Comparison of ENCODE assay signal across 8 cellular contexts in the genomic region with DNA sequence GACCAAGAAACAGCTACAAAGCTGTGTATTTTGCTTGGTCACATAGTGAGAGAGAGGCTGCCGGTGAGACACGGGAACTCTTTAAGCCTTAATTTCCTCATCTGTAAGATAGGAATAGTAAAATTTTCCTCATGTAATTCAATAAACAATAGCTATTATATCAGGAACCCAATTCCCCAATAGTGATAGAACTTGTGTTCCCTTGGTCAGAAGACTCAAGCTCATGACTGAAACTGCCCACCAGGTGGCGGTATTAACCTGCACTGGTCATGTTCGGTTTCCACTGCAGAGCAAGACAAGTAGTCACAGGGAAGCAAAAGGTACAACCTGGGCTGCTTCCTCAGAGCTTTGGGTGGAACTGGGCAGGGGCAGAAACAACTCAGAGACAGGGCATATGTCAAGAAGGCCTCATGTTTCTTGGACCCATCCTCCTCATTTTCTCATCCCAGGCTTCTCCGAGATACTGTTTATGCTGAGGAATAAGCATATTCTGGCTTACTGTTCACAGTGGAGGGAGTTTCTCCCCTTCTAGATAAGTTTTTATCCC. TPM values are rescaled to one million over a fixed set of nuclear protein-coding genes. Genes with fewer than 3 reads are reported as not detected.
DNase-seq lines count a peak whose midpoint lies in the region; ATAC-seq and TF ChIP-seq lines count a peak whose summit lies in the region.

No MANE protein-coding gene starts in this region.

- H3K27ac Mint-ChIP-seq in T-helper 17 cell, result no peak overlapping the region

- H3K27me3 ChIP-seq in adrenal gland, result no peaks in the 10 kb centered on the region
- H3K27me3 ChIP-seq in left ventricle myocardium inferior (ENCODE audit: low read depth), result no peaks in the 10 kb centered on the region

- peaks cover 4% of the 10 kb centered on the region for H3K4me1 Mint-ChIP-seq in T-helper 17 cell

- TF ChIP-seq CTCF in adrenal gland (IDR thresholded peaks at IDR 0.05) (peak; percentile 84 to 96 (median 93)), left ventricle myocardium inferior (IDR thresholded peaks at IDR 0.05; ENCODE audit: borderline replicate concordance) (peak; percentile 96)

- DNase-seq in AG08395 (ENCODE audit: low spot score) (peak; percentile 85), NCI-H187 treated with DMSO at 0.1 percent for 48 hours (lab: John Stamatoyannopoulos, UW) (peak; percentile 31), T-helper 17 cell (peak; percentile 64 to 85 (median 70)), adrenal gland (peak; percentile 84 to 98 (median 93)), left ventricle myocardium inferior (peak; percentile 83), retina (peak; percentile 78)

- H3K27ac ChIP-seq in adrenal gland (no peak overlapping the region), left ventricle myocardium inferior (replicated peaks) (no peak overlapping the region)

- H3K4me3 ChIP-seq in adrenal gland (no peak overlapping the region), left ventricle myocardium inferior (no peak overlapping the region)

- no peak for TF ChIP-seq POLR2A in adrenal gland (IDR thresholded peaks at IDR 0.05)

- intact Hi-C loops in adrenal gland (cut with DNase I), result loop anchor here (5.0 to 10.0 kb wide), 2 partner anchors 52 to 71 kb away; a partner anchor contains a TSS
- intact Hi-C loops in left ventricle myocardium inferior (cut with micrococcal nuclease), result loop anchor here (5.0 kb wide), 1 partner anchor 71 kb away; a partner anchor contains a TSS

- H3K4me1 ChIP-seq in adrenal gland (replicated peaks in 1 of 2), result peaks cover 6 to 15% of the 10 kb centered on the region in 2 donors
- H3K4me1 ChIP-seq in left ventricle myocardium inferior, result peaks cover 20% of the 10 kb centered on the region

- peak; percentile 46 for ATAC-seq in GM19324 (IDR thresholded peaks at IDR 0.05; ENCODE audit: low FRiP score, unreplicated experiment)
- ATAC-seq in T-helper 17 cell, result peak; percentile 65
- ATAC-seq in GM18511 (IDR thresholded peaks at IDR 0.05; ENCODE audit: unreplicated experiment), result no peak

- no peaks in the 10 kb centered on the region for H3K27me3 Mint-ChIP-seq in T-helper 17 cell

- peaks cover 3% of the 10 kb centered on the region for H3K36me3 Mint-ChIP-seq in T-helper 17 cell (ENCODE audit: low read depth)

- H3K9me3 ChIP-seq in T-helper 17 cell (ENCODE audit: control insufficient read depth, low read length, poor library complexity, severe bottlenecking) (no peaks in the 10 kb centered on the region), adrenal gland (replicated peaks in 1 of 3) (no peaks in the 10 kb centered on the region), left ventricle myocardium inferior (replicated peaks) (no peaks in the 10 kb centered on the region)

- no peak overlapping the region for H3K4me3 Mint-ChIP-seq in T-helper 17 cell

- WGBS in adrenal gland, 4 donors, result 20 to 33% (median 24%) methylated on average over 5 of the region's 5 CpGs

- H3K36me3 ChIP-seq in adrenal gland (replicated peaks in 1 of 2) (no peaks in the 10 kb centered on the region), left ventricle myocardium inferior (peaks cover 11% of the 10 kb centered on the region)

RNA-seq across cellular contexts. Expression of a gene that starts 4.2 kb away (rescaled TPM):
- total RNA-seq in T-helper 17 cell (1 to 10 TPM; 1.3 to 1.5 TPM), adrenal gland (10 to 100 TPM in 3 of 8 donors, 1 to 10 TPM in 5; 2.0 to 12.6 (median 7.3) TPM), left ventricle myocardium inferior (7.2 TPM)
- 1 to 10 TPM; 1.4 to 3.6 (median 2.3) TPM for polyA plus RNA-seq in adrenal gland

RNA-seq across cellular contexts. Expression of a gene that starts 23.4 kb away (rescaled TPM):
- total RNA-seq in T-helper 17 cell (1 to 10 TPM; 9.0 to 9.1 TPM), adrenal gland (10 to 100 TPM in 2 of 8 donors, 1 to 10 TPM in 6; 4.0 to 12.4 (median 7.7) TPM), left ventricle myocardium inferior (4.9 TPM)
- polyA plus RNA-seq in adrenal gland, result 10 to 100 TPM in 1 of 3 donors, 1 to 10 TPM in 2; 2.9 to 12.5 (median 7.5) TPM

RNA-seq across cellular contexts. Expression of a gene that starts 29.7 kb away (rescaled TPM):
- 10 to 100 TPM; 19.5 to 25.9 TPM for total RNA-seq in T-helper 17 cell
- 10 to 100 TPM; 16.8 to 72.2 (median 40.9) TPM for total RNA-seq in adrenal gland
- 10 to 100 TPM; 11.2 to 20.4 (median 20.0) TPM for polyA plus RNA-seq in adrenal gland
- 17.9 TPM for total RNA-seq in left ventricle myocardium inferior

RNA-seq across cellular contexts. Expression of a gene that starts 48.1 kb away (rescaled TPM):
- total RNA-seq in T-helper 17 cell (10 to 100 TPM; 17.6 to 19.9 TPM), adrenal gland (100 to 1,000 TPM; 114 to 251 (median 139) TPM), left ventricle myocardium inferior (118 TPM)
- 100 to 1,000 TPM in 1 of 3 donors, 10 to 100 TPM in 2; 55.4 to 175 (median 75.4) TPM for polyA plus RNA-seq in adrenal gland

RNA-seq across cellular contexts. Expression of a gene that starts 55.4 kb away (rescaled TPM):
- total RNA-seq in T-helper 17 cell, result not detected
- total RNA-seq in adrenal gland, result not detected
- not detected for polyA plus RNA-seq in adrenal gland
- total RNA-seq in left ventricle myocardium inferior, result not detected

Comparison
In these comparisons a context has a peak if more than half of its experiments do, and no peak if none do; other contexts are left out.
1. DNase-seq: peak in every context shown above with its lines; median percentile 93 in adrenal gland; 85 in AG08395; 83 in left ventricle myocardium inferior; 78 in retina; 70 in T-helper 17 cell; 31 in NCI-H187 treated with DMSO at 0.1 percent for 48 hours.